Comparison of ENCODE assay signal across 15 cellular contexts in the genomic region with DNA sequence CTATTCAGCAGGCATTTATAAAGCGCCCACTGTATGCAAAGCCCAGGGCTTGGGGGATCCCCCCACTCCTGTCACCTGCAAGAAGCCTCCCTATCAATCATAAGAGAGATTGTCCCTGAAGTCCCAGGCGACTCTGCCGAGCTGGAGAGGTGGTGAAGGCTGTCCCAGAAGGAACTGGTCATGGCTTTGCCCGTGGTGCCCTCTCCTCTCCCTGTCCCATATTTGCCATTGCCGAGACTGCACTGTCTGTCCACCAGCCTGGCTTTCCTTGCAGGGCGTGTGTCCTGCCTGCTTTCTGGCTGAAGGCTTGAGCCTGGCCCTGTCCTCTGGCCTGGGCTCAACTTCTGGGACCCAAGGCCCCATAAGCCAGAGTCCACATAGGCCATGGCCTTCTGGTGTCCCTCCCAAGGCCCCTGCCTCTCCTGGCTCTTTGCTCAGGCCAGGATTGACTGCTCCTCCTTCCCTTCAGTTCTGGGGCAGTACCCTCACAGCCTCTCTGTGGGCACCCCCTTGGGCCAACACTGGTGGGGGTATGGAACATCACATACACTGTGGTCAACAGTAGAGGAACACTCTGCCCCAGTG. TPM values are rescaled to one million over a fixed set of nuclear protein-coding genes. Genes with fewer than 3 reads are reported as not detected.
A peak's percentile ranks its signal among the peaks of the same experiment; 100 is the strongest.
DNase-seq lines count a peak whose midpoint lies in the region; ATAC-seq, FAIRE-seq and TF ChIP-seq lines count a peak whose summit lies in the region.
"Had no signal": no experiment of that assay in that cellular context is flagged by ENCODE, and none has a peak within 500 bp of the region (broad histone marks: within the 10 kb centered on the region; RNA-seq: fewer than 3 reads in every experiment).

No MANE protein-coding gene starts in this region.

- no peak for FAIRE-seq in small intestine (lab: Jason Lieb, UNC)
- FAIRE-seq: bronchial epithelial cell, K562 had no signal

- DNase-seq in activated T-cell treated with anti-CD3 and anti-CD28 coated beads, Interleukin-2, amount 50 U/mL, for 72 hours = no peak
- DNase-seq in activated T-cell treated with anti-CD3 and anti-CD28 coated beads, Interleukin-2, amount 50 U/mL, for 48 hours = no peak
- DNase-seq in T-cell (no peak), lower lobe of right lung (peak; percentile 27), small intestine (no peak)
- peak; percentile 17 for DNase-seq in stimulated activated naive CD8-positive, alpha-beta T cell treated with anti-CD3 and anti-CD28 coated beads, Interleukin-15, Interleukin-2, amounts not matched to agents 100 U/mL and 50 U/mL, for 24 hours
- DNase-seq: NCI-H1048 had no signal

- no peaks in the 10 kb centered on the region for H3K9me3 Mint-ChIP-seq in activated T-cell treated with anti-CD3 and anti-CD28 coated beads, Interleukin-2, amount 50 U/mL, for 72 hours
- no peaks in the 10 kb centered on the region for H3K9me3 Mint-ChIP-seq in T-cell

- intact Hi-C loops in lower lobe of right lung (cut with DNase I) = no loop called here

- 62 to 77% (median 73%) methylated on average over 6 of the region's 6 CpGs for WGBS in small intestine, 3 donors

- H3K27ac ChIP-seq in lower lobe of right lung (no peak overlapping the region), small intestine (ENCODE audit: low read depth in 1 of 2, low read length in 1 of 2) (no peak overlapping the region)
- H3K27ac ChIP-seq: heart left ventricle, parathyroid adenoma had no signal

- no peaks in the 10 kb centered on the region for H3K9me3 ChIP-seq in lower lobe of right lung
- H3K9me3 ChIP-seq in small intestine (ENCODE audit: control insufficient read depth, low read depth) = no peaks in the 10 kb centered on the region
- H3K9me3 ChIP-seq: heart left ventricle, Peyer's patch had no signal

- peaks cover 47% of the 10 kb centered on the region for H3K27me3 Mint-ChIP-seq in activated T-cell treated with anti-CD3 and anti-CD28 coated beads, Interleukin-2, amount 50 U/mL, for 72 hours (ENCODE audit: low read depth)
- H3K27me3 Mint-ChIP-seq in T-cell = peaks cover 7 to 25% of the 10 kb centered on the region in 2 donors

- peak overlapping the region; percentile 89 to 91 for H3K4me3 Mint-ChIP-seq in activated T-cell treated with anti-CD3 and anti-CD28 coated beads, Interleukin-2, amount 50 U/mL, for 72 hours
- H3K4me3 Mint-ChIP-seq in T-cell = peak overlapping the region; percentile 78 to 86 (median 81)

- CTCF ChIA-PET in T-cell (lab: Charles Lee) = interaction anchor here (0.6 to 3.1 kb wide), 10 partner anchors 8 to 932 kb away, joined by 3 to 18 read pairs (median 4); no protein-coding TSS in a partner anchor

- no peak for ATAC-seq in activated T-cell treated with anti-CD3 and anti-CD28 coated beads, Interleukin-2, amount 50 U/mL, for 72 hours (replicated peaks in 1 of 2)
- ATAC-seq in T-cell (replicated peaks in 1 of 4) (no peak), lower lobe of right lung (no peak), HG02885 (IDR thresholded peaks at IDR 0.05; ENCODE audit: poor library complexity, unreplicated experiment) (no peak), GM19035 (IDR thresholded peaks at IDR 0.05; ENCODE audit: unreplicated experiment) (no peak)
- ATAC-seq in stimulated activated naive CD8-positive, alpha-beta T cell treated with anti-CD3 and anti-CD28 coated beads, Interleukin-15, Interleukin-2, amounts not matched to agents 100 U/mL and 50 U/mL, for 24 hours = no peak
- ATAC-seq: activated CD4-positive, CD25-positive, alpha-beta regulatory T cell treated with anti-CD3 and anti-CD28 coated beads, Interleukin-2, amount 50 U/mL, for 24 hours; heart left ventricle had no signal

- peaks cover 28% of the 10 kb centered on the region for H3K4me1 ChIP-seq in lower lobe of right lung
- peaks cover 5 to 7% of the 10 kb centered on the region in 2 donors for H3K4me1 ChIP-seq in small intestine (ENCODE audit: control insufficient read depth in 2 of 2, insufficient read depth in 1 of 2, low read depth in 1 of 2, low read length in 1 of 2)

- H3K27me3 ChIP-seq in lower lobe of right lung (ENCODE audit: low read depth) (peaks cover 24% of the 10 kb centered on the region), small intestine (ENCODE audit: control insufficient read depth in 2 of 2, insufficient read depth in 2 of 2, low read length in 2 of 2) (peaks cover 5 to 8% of the 10 kb centered on the region in 2 donors)
- H3K27me3 ChIP-seq: Peyer's patch had no signal

- no peak overlapping the region for H3K27ac Mint-ChIP-seq in activated T-cell treated with anti-CD3 and anti-CD28 coated beads, Interleukin-2, amount 50 U/mL, for 72 hours
- peak overlapping the region in 1 of 2 donors; percentile 24 for H3K27ac Mint-ChIP-seq in T-cell

- H3K4me3 ChIP-seq in lower lobe of right lung (no peak overlapping the region), small intestine (ENCODE audit: low read depth in 1 of 2, low read length in 2 of 2) (no peak overlapping the region)

- TF ChIP-seq CTCF in lower lobe of right lung (IDR thresholded peaks at IDR 0.05) = no peak

- H3K4me1 Mint-ChIP-seq in activated T-cell treated with anti-CD3 and anti-CD28 coated beads, Interleukin-2, amount 50 U/mL, for 72 hours (ENCODE audit: low read depth) = peaks cover 32% of the 10 kb centered on the region
- peaks cover 28 to 32% (median 31%) of the 10 kb centered on the region in 3 donors for H3K4me1 Mint-ChIP-seq in T-cell

- H3K36me3 ChIP-seq in lower lobe of right lung (no peaks in the 10 kb centered on the region), small intestine (ENCODE audit: control insufficient read depth in 2 of 2, insufficient read depth in 2 of 2, low read length in 2 of 2) (no peaks in the 10 kb centered on the region)
- H3K36me3 ChIP-seq: heart left ventricle, Peyer's patch had no signal

- POLR2A ChIA-PET in T-cell (lab: Charles Lee) = no interaction called here

- peaks cover 0 to 2% of the 10 kb centered on the region in 2 donors for H3K36me3 Mint-ChIP-seq in activated T-cell treated with anti-CD3 and anti-CD28 coated beads, Interleukin-2, amount 50 U/mL, for 72 hours (ENCODE audit: insufficient read depth in 2 of 2)
- no peaks in the 10 kb centered on the region for H3K36me3 Mint-ChIP-seq in T-cell

RNA-seq across cellular contexts. Expression of a gene that starts 46.9 kb away (rescaled TPM):
- total RNA-seq in activated T-cell treated with anti-CD3 and anti-CD28 coated beads, Interleukin-2, amount 50 U/mL, for 72 hours = 1 to 10 TPM; 4.0 to 4.4 TPM
- total RNA-seq in T-cell = under 1 TPM; 0.20 to 0.90 (median 0.63) TPM
- 10.2 TPM for total RNA-seq in lower lobe of right lung
- polyA plus RNA-seq in small intestine = 1 to 10 TPM in 1 of 3 donors, under 1 TPM in 1, not detected in 1; 0.54 to 1.8 TPM
- total RNA-seq: bronchial epithelial cell had no signal

Comparison
In these comparisons a context has a peak if more than half of its experiments do, and no peak if none do; other contexts are left out.
1. DNase-seq: peak in lower lobe of right lung (single experiment) and stimulated activated naive CD8-positive, alpha-beta T cell treated with anti-CD3 and anti-CD28 coated beads, Interleukin-15, Interleukin-2, amounts not matched to agents 100 U/mL and 50 U/mL, for 24 hours (single experiment); none in activated T-cell treated with anti-CD3 and anti-CD28 coated beads, Interleukin-2, amount 50 U/mL, for 72 hours (0 of 2), activated T-cell treated with anti-CD3 and anti-CD28 coated beads, Interleukin-2, amount 50 U/mL, for 48 hours (0 of 2), T-cell (0 of 34) and small intestine (single experiment).